In the genomic region with DNA sequence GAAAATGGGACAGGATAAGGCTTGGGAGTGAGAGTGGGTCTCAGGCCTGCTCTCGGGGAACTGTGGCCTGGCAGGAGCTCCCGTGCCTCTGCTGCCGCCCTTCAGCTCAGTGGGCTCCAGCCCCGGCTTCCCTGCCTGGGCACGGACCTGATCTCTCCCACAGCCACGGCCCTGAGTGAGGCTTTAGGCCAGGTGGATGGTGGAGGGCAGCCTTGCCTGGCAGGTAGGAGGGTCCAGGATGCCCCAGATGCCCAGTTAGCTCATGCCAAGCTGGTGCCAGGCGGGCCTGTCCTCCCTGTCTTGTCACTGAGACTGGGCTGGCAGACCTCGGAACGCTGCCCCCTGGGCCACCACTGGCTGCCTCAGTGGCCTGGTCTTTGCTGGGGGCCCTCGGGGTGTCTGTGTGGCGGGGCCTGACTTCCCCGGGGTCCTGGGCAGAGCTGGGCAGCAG, we compare ENCODE assay signal across 8 cellular contexts.
"Had no signal": no experiment of that assay in that cellular context is flagged by ENCODE, and none has a peak within 500 bp of the region (broad histone marks: within the 10 kb centered on the region; RNA-seq: fewer than 3 reads in every experiment).

No MANE protein-coding gene starts in this region.

- H3K36me3 ChIP-seq: prostate gland had no signal

- H3K4me1 ChIP-seq: prostate gland had no signal

- H3K4me3 ChIP-seq: prostate gland, right atrium auricular region, skin epidermis, thoracic aorta, upper lobe of left lung had no signal

- DNase-seq: occipital lobe had no signal

- H3K27ac ChIP-seq: prostate gland, right atrium auricular region, skin epidermis, thoracic aorta, upper lobe of left lung had no signal

- FAIRE-seq: bronchial epithelial cell, islet of Langerhans had no signal

- H3K27me3 ChIP-seq: right atrium auricular region, upper lobe of left lung had no signal

- H3K9me3 ChIP-seq: prostate gland, right atrium auricular region, thoracic aorta, upper lobe of left lung had no signal
